ENCODE assay signal across 8 cellular contexts in genomic region chr10:97771055-97771811, GRCh38. TPM values are rescaled to one million over a fixed set of nuclear protein-coding genes. Genes with fewer than 3 reads are reported as not detected.
DNase-seq lines count a peak whose midpoint lies in the region; ATAC-seq, FAIRE-seq and TF ChIP-seq lines count a peak whose summit lies in the region.

No MANE protein-coding gene starts in this region.

- SMC1A ChIA-PET in GM12878 (lab: Charles Lee; ENCODE audit: uncharacterized antibody, unreplicated experiment) = no interaction called here

- no peaks in the 10 kb centered on the region for H3K9me3 Mint-ChIP-seq in activated CD4-positive, alpha-beta T cell treated with anti-CD3 and anti-CD28 coated beads, Interleukin-2, amount 10 ng/mL, durations not matched to agents 24 days and 14 days

- no peak for TF ChIP-seq EP300 in GM12878 (IDR thresholded peaks at IDR 0.05; ENCODE audit: borderline replicate concordance in 1 of 2, control insufficient read depth in 1 of 2, low read depth in 2 of 2, low read length in 2 of 2)

- intact Hi-C loops in GM12878 (cut with micrococcal nuclease; ENCODE audit: unreplicated experiment) = no loop called here
- intact Hi-C loops in activated CD4-positive, alpha-beta T cell treated with anti-CD3 and anti-CD28 coated beads, Interleukin-2, amount 10 ng/mL, durations not matched to agents 24 days and 14 days (cut with micrococcal nuclease) = no loop called here

- DNase-seq in AG20443 (ENCODE audit: low spot score) = peak; percentile 63
- peak; percentile 53 for DNase-seq in GM23248
- DNase-seq in GM12878 (ENCODE audit: low read depth, low spot score) = no peak
- DNase-seq in kidney tubule cell (ENCODE audit: low spot score) = peak; percentile 35
- no peak for DNase-seq in NCI-H226
- DNase-seq in stimulated activated naive CD4-positive, alpha-beta T cell (lab: John Stamatoyannopoulos, UW) = no peak
- no peak for DNase-seq in activated CD4-positive, alpha-beta T cell treated with anti-CD3 and anti-CD28 coated beads, Interleukin-2, amount 10 ng/mL, durations not matched to agents 24 days and 14 days

- H3K4me1 Mint-ChIP-seq in activated CD4-positive, alpha-beta T cell treated with anti-CD3 and anti-CD28 coated beads, Interleukin-2, amount 10 ng/mL, durations not matched to agents 24 days and 14 days = peaks cover 2% of the 10 kb centered on the region

- H3K9ac ChIP-seq in GM23248 (no peak overlapping the region), GM12878 (ENCODE audit: control insufficient read depth, insufficient read depth, low read length) (no peak overlapping the region)

- H2AFZ ChIP-seq in GM23248 = no peak overlapping the region
- no peak overlapping the region for H2AFZ ChIP-seq in GM12878 (ENCODE audit: control insufficient read depth, low read depth, low read length)

- POLR2A ChIA-PET in GM12878 (lab: Charles Lee) = no interaction called here

- H3K27ac ChIP-seq in GM23248 = no peak overlapping the region
- H3K27ac ChIP-seq in GM12878 (ENCODE audit: control insufficient read depth, insufficient read depth) = no peak overlapping the region

- H3K27ac Mint-ChIP-seq in activated CD4-positive, alpha-beta T cell treated with anti-CD3 and anti-CD28 coated beads, Interleukin-2, amount 10 ng/mL, durations not matched to agents 24 days and 14 days = no peak overlapping the region

- H3K36me3 Mint-ChIP-seq in activated CD4-positive, alpha-beta T cell treated with anti-CD3 and anti-CD28 coated beads, Interleukin-2, amount 10 ng/mL, durations not matched to agents 24 days and 14 days (ENCODE audit: low read depth) = no peaks in the 10 kb centered on the region

- CTCF ChIA-PET in GM12878 (lab: Yijun Ruan, JAX) = no interaction called here

- H3K27me3 Mint-ChIP-seq in activated CD4-positive, alpha-beta T cell treated with anti-CD3 and anti-CD28 coated beads, Interleukin-2, amount 10 ng/mL, durations not matched to agents 24 days and 14 days = peaks cover 46% of the 10 kb centered on the region

- no peaks in the 10 kb centered on the region for H3K36me3 ChIP-seq in GM23248 (ENCODE audit: low read depth)
- no peaks in the 10 kb centered on the region for H3K36me3 ChIP-seq in GM12878 (ENCODE audit: control insufficient read depth in 2 of 2, insufficient read depth in 2 of 2, low read length in 1 of 2)

- no peak overlapping the region for H3K4me2 ChIP-seq in GM23248 (ENCODE audit: unreplicated experiment)
- H3K4me2 ChIP-seq in GM12878 (ENCODE audit: control insufficient read depth, insufficient read depth) = 0 out of 2 replicates have a peak overlapping the region, but pooled peaks have one; percentile 17

- in situ Hi-C loops in GM23248 (cut with MboI) (no loop called here), GM12878 (cut with MboI) (no loop called here)

- 3% methylated on average over 35 to 59 of the region's 75 CpGs for WGBS in GM23248 (ENCODE audit: low coverage in 1 of 2, low lambda C conversion rate in 2 of 2, missing lambda C conversion rate in 2 of 2), 2 experiments
- WGBS in GM12878 (ENCODE audit: insufficient coverage, insufficient replicate concordance, low lambda C conversion rate, missing lambda C conversion rate) = 12% methylated on average over 66 of the region's 75 CpGs

- no peaks in the 10 kb centered on the region for H3K9me3 ChIP-seq in GM23248 (ENCODE audit: low read depth)
- H3K9me3 ChIP-seq in GM12878 (replicated peaks; ENCODE audit: control insufficient read depth, insufficient read depth, low read length) = no peaks in the 10 kb centered on the region

- no TSS peak for BruUV-seq in GM12878 (replicated peaks; lab: Mats Ljungman, UMichigan)

- H3K27me3 ChIP-seq in GM23248 (replicated peaks; ENCODE audit: insufficient read depth) (peaks cover 30% of the 10 kb centered on the region), GM12878 (replicated peaks in 1 of 2; ENCODE audit: control insufficient read depth in 2 of 2, insufficient read depth in 2 of 2, low read length in 1 of 2) (peaks cover 7 to 9% of the 10 kb centered on the region in 2 experiments; a peak in 3 of 4 replicates)

- FAIRE-seq in GM12878 (lab: Jason Lieb, UNC) = no peak

- TF ChIP-seq CTCF in GM12878 (IDR thresholded peaks at IDR 0.05 in 2 of 3, conservative IDR thresholded peaks at IDR 0.05 in 1 of 3; ENCODE audit: control insufficient read depth in 2 of 3, extremely low read depth in 1 of 3, insufficient read depth in 1 of 3, low read depth in 3 of 3, low read length in 3 of 3) = no peak

- H3K4me1 ChIP-seq in GM23248 (ENCODE audit: insufficient read depth) (no peaks in the 10 kb centered on the region), GM12878 (ENCODE audit: control insufficient read depth, insufficient read depth, low read length) (no peaks in the 10 kb centered on the region)

- H3F3A ChIP-seq in GM23248 (ENCODE audit: insufficient read depth) = no peaks in the 10 kb centered on the region

- no peaks in the 10 kb centered on the region for H4K20me1 ChIP-seq in GM23248 (ENCODE audit: insufficient read depth)
- no peaks in the 10 kb centered on the region; the same call in 1 of the 2 replicates for H4K20me1 ChIP-seq in GM12878 (ENCODE audit: control insufficient read depth, insufficient read depth)

- peak overlapping the region; percentile 50 for H3K4me3 ChIP-seq in GM23248
- no peak overlapping the region for H3K4me3 ChIP-seq in GM12878

- no peak for TF ChIP-seq RAD21 in GM12878 (IDR thresholded peaks at IDR 0.05; ENCODE audit: insufficient read depth, low read depth, low read length)

- no peaks in the 10 kb centered on the region for H3K79me2 ChIP-seq in GM23248 (ENCODE audit: insufficient read depth)
- no peaks in the 10 kb centered on the region for H3K79me2 ChIP-seq in GM12878 (ENCODE audit: control insufficient read depth, insufficient read depth, low read length)

- H3K9me2 ChIP-seq in GM23248 (ENCODE audit: insufficient read depth) = no peaks in the 10 kb centered on the region

- ATAC-seq in GM12878 (peak; percentile 24), HG03565 (IDR thresholded peaks at IDR 0.05; ENCODE audit: unreplicated experiment) (no peak)

- RAD21 ChIA-PET in GM12878 (lab: Charles Lee; ENCODE audit: unreplicated experiment) = no interaction called here

- TF ChIP-seq POLR2A in GM12878 (IDR thresholded peaks at IDR 0.05; ENCODE audit: low read depth, low read length) = no peak; the same call in 1 of the 2 replicates

- H3K4me3 Mint-ChIP-seq in activated CD4-positive, alpha-beta T cell treated with anti-CD3 and anti-CD28 coated beads, Interleukin-2, amount 10 ng/mL, durations not matched to agents 24 days and 14 days = no peak overlapping the region

RNA-seq across cellular contexts. Expression of gene SFRP5, which starts 0.6 kb away (rescaled TPM):
- not detected in 2 replicates for total RNA-seq in GM23248 (2014; rRNA removed; shearing (Covaris generic))
- polyA plus RNA-seq in GM23248 (2016; fragmentation: Nextera tagmentation; extraction: Ambion mirVana) = not detected in 2 replicates
- total RNA-seq in GM12878 (2013; cell fraction: nucleolus; rRNA removed) = not detected in 2 replicates
- not detected in 2 replicates for total RNA-seq in GM12878 (2014; rRNA removed)
- not detected in 2 replicates for total RNA-seq in GM12878 (2014; rRNA removed; fragmentation: Illumina TruSeq; extraction: Trizol)
- total RNA-seq in GM12878 (2021) = 0.11 TPM in 1 of 2 replicates, not detected in the other
- not detected for polyA plus RNA-seq in GM12878 (2011; ENCODE audit: low read depth)
- polyA plus RNA-seq in GM12878 (2011; rRNA removed) = not detected in 2 replicates
- not detected in 2 replicates for polyA plus RNA-seq in GM12878 (2011; cell fraction: cytosol; rRNA removed)
- polyA plus RNA-seq in GM12878 (2011; cell fraction: nucleus; rRNA removed) = not detected in 2 replicates
- polyA plus RNA-seq in GM12878 (2012) = not detected in 2 replicates
- not detected in 2 replicates for polyA plus RNA-seq in GM12878 (2014; fragmentation: Illumina TruSeq; extraction: Trizol)
- not detected for polyA plus RNA-seq in GM12878 (2014; fragmentation: Nextera tagmentation; extraction: Ambion mirVana)
- not detected in 2 replicates for polyA plus RNA-seq in GM12878 (2014; rRNA removed)
- not detected for polyA plus RNA-seq in GM12878 (2016; fragmentation: Nextera tagmentation; extraction: Ambion mirVana)
- not detected in 2 replicates for polyA minus RNA-seq in GM12878 (2011; rRNA and poly(A)+ RNA removed)
- polyA minus RNA-seq in GM12878 (2011; cell fraction: cytosol; rRNA and poly(A)+ RNA removed) = not detected in 2 replicates
- polyA minus RNA-seq in GM12878 (2011; cell fraction: nucleus; rRNA and poly(A)+ RNA removed) = not detected in 2 replicates
- not detected in 2 replicates for total RNA-seq in activated CD4-positive, alpha-beta T cell treated with anti-CD3 and anti-CD28 coated beads, Interleukin-2, amount 10 ng/mL, durations not matched to agents 24 days and 14 days

RNA-seq across cellular contexts. Expression of gene ZFYVE27, which starts 34.3 kb away (rescaled TPM):
- total RNA-seq in GM23248 (2014; rRNA removed; shearing (Covaris generic)) = 20.6 and 32.6 TPM in 2 replicates
- 15.9 and 17.2 TPM in 2 replicates for polyA plus RNA-seq in GM23248 (2016; fragmentation: Nextera tagmentation; extraction: Ambion mirVana)
- 105 and 111 TPM in 2 replicates for total RNA-seq in GM12878 (2013; cell fraction: nucleolus; rRNA removed)
- 25.7 and 28.9 TPM in 2 replicates for total RNA-seq in GM12878 (2014; rRNA removed)
- total RNA-seq in GM12878 (2014; rRNA removed; fragmentation: Illumina TruSeq; extraction: Trizol) = 14.5 and 16.4 TPM in 2 replicates
- total RNA-seq in GM12878 (2021) = 23.7 and 25.3 TPM in 2 replicates
- polyA plus RNA-seq in GM12878 (2011; ENCODE audit: low read depth) = 10.4 TPM
- polyA plus RNA-seq in GM12878 (2011; rRNA removed) = 20.3 and 28.2 TPM in 2 replicates
- polyA plus RNA-seq in GM12878 (2011; cell fraction: cytosol; rRNA removed) = 26.9 and 33.5 TPM in 2 replicates
- polyA plus RNA-seq in GM12878 (2011; cell fraction: nucleus; rRNA removed) = 117 TPM in 2 replicates
- 18.7 and 19.2 TPM in 2 replicates for polyA plus RNA-seq in GM12878 (2012)
- polyA plus RNA-seq in GM12878 (2014; fragmentation: Illumina TruSeq; extraction: Trizol) = 11.1 and 16.6 TPM in 2 replicates
- polyA plus RNA-seq in GM12878 (2014; fragmentation: Nextera tagmentation; extraction: Ambion mirVana) = 1 to 10 TPM; 1.1 to 1.3 TPM
- polyA plus RNA-seq in GM12878 (2014; rRNA removed) = 26.2 and 26.3 TPM in 2 replicates
- polyA plus RNA-seq in GM12878 (2016; fragmentation: Nextera tagmentation; extraction: Ambion mirVana) = 10 to 100 TPM; 20.8 to 22.1 TPM
- 21.9 and 42.0 TPM in 2 replicates for polyA minus RNA-seq in GM12878 (2011; rRNA and poly(A)+ RNA removed)
- polyA minus RNA-seq in GM12878 (2011; cell fraction: cytosol; rRNA and poly(A)+ RNA removed) = 7.0 and 12.7 TPM in 2 replicates
- polyA minus RNA-seq in GM12878 (2011; cell fraction: nucleus; rRNA and poly(A)+ RNA removed) = 46.1 and 55.0 TPM in 2 replicates
- total RNA-seq in activated CD4-positive, alpha-beta T cell treated with anti-CD3 and anti-CD28 coated beads, Interleukin-2, amount 10 ng/mL, durations not matched to agents 24 days and 14 days = 38.1 and 42.2 TPM in 2 replicates

RNA-seq across cellular contexts. Expression of gene MARVELD1, which starts 57.7 kb away (rescaled TPM):
- 64.8 and 66.3 TPM in 2 replicates for total RNA-seq in GM23248 (2014; rRNA removed; shearing (Covaris generic))
- polyA plus RNA-seq in GM23248 (2016; fragmentation: Nextera tagmentation; extraction: Ambion mirVana) (27.6 and 29.4 TPM in 2 replicates), GM12878 (2011; rRNA removed) (0.32 and 0.54 TPM in 2 replicates), GM12878 (2014; fragmentation: Illumina TruSeq; extraction: Trizol) (8.1 and 10.0 TPM in 2 replicates), GM12878 (2014; fragmentation: Nextera tagmentation; extraction: Ambion mirVana) (1 to 10 TPM; 2.8 TPM), GM12878 (2014; rRNA removed) (6.0 and 7.0 TPM in 2 replicates), GM12878 (2016; fragmentation: Nextera tagmentation; extraction: Ambion mirVana) (1 to 10 TPM; 2.7 to 3.6 TPM)
- total RNA-seq in GM12878 (2013; cell fraction: nucleolus; rRNA removed) = 4.2 and 6.0 TPM in 2 replicates
- total RNA-seq in GM12878 (2014; rRNA removed) (2.8 TPM in 2 replicates), GM12878 (2014; rRNA removed; fragmentation: Illumina TruSeq; extraction: Trizol) (2.6 and 3.5 TPM in 2 replicates), GM12878 (2021) (7.4 and 8.4 TPM in 2 replicates)
- 1.2 TPM for polyA plus RNA-seq in GM12878 (2011; ENCODE audit: low read depth)
- polyA plus RNA-seq in GM12878 (2011; cell fraction: cytosol; rRNA removed) = 0.50 and 0.79 TPM in 2 replicates
- 1.3 and 1.5 TPM in 2 replicates for polyA plus RNA-seq in GM12878 (2011; cell fraction: nucleus; rRNA removed)
- polyA plus RNA-seq in GM12878 (2012) = 1.5 and 2.2 TPM in 2 replicates
- 0.15 and 0.21 TPM in 2 replicates for polyA minus RNA-seq in GM12878 (2011; rRNA and poly(A)+ RNA removed)
- 0.40 and 0.73 TPM in 2 replicates for polyA minus RNA-seq in GM12878 (2011; cell fraction: cytosol; rRNA and poly(A)+ RNA removed)
- polyA minus RNA-seq in GM12878 (2011; cell fraction: nucleus; rRNA and poly(A)+ RNA removed) = 0.38 and 0.48 TPM in 2 replicates
- 4.6 and 5.6 TPM in 2 replicates for total RNA-seq in activated CD4-positive, alpha-beta T cell treated with anti-CD3 and anti-CD28 coated beads, Interleukin-2, amount 10 ng/mL, durations not matched to agents 24 days and 14 days

Comparison
In these comparisons a context has a peak if more than half of its experiments do, and no peak if none do; other contexts are left out.
1. DNase-seq: peak in AG20443 (single experiment), GM23248 (single experiment) and kidney tubule cell (single experiment); none in GM12878 (single experiment), NCI-H226 (single experiment), stimulated activated naive CD4-positive, alpha-beta T cell (0 of 6) and activated CD4-positive, alpha-beta T cell treated with anti-CD3 and anti-CD28 coated beads, Interleukin-2, amount 10 ng/mL, durations not matched to agents 24 days and 14 days (single experiment).